ENCODE assay signal across 8 cellular contexts in genomic region chr11:17354070-17354924, GRCh38. TPM values are rescaled to one million over a fixed set of nuclear protein-coding genes. Genes with fewer than 3 reads are reported as not detected.
A peak's percentile ranks its signal among the peaks of the same experiment; 100 is the strongest.
DNase-seq lines count a peak whose midpoint lies in the region; ATAC-seq, FAIRE-seq and TF ChIP-seq lines count a peak whose summit lies in the region.

No MANE protein-coding gene starts in this region.

- no peaks in the 10 kb centered on the region for H3K27me3 ChIP-seq in thyroid gland

- H3K27ac ChIP-seq in A549: peak overlapping the region; percentile 69 to 86
- peak overlapping the region; percentile 61 for H3K27ac ChIP-seq in KOPT-K1 (ENCODE audit: low read depth, low read length, poor library complexity, severe bottlenecking)
- peak overlapping the region in 1 of 3 donors; percentile 87 for H3K27ac ChIP-seq in thyroid gland

- H3K4me1 ChIP-seq in A549 (no peaks in the 10 kb centered on the region; the same call in 2 of the 3 replicates), thyroid gland (peaks cover 3 to 9% of the 10 kb centered on the region in 2 donors)

- no peak for TF ChIP-seq EP300 in A549 (IDR thresholded peaks at IDR 0.05)

- 3% methylated on average over 9 of the region's 9 CpGs for WGBS in A549 (ENCODE audit: missing lambda C conversion rate)
- 15 to 25% methylated on average over 9 of the region's 9 CpGs for WGBS in thyroid gland, 2 donors

- in situ Hi-C loops in GM13977 (cut with MboI; ENCODE audit: low pct_unique_long_range_greater_than_20kb, low sequenced_read_pairs, unreplicated experiment): no loop called here

- POLR2A ChIA-PET in A549 (lab: Yijun Ruan, JAX): interaction anchor here (1.0 to 2.1 kb wide), 4 partner anchors 78 to 276 kb away, joined by 3 to 11 read pairs (median 4); partner anchors contain the start of genes NUCB2 and RPS13

- peaks cover 25% of the 10 kb centered on the region for H3K36me3 ChIP-seq in KOPT-K1 (ENCODE audit: insufficient read depth, low read length)
- H3K36me3 ChIP-seq in thyroid gland: no peaks in the 10 kb centered on the region

- H3K9me3 ChIP-seq in A549 (no peaks in the 10 kb centered on the region), KOPT-K1 (ENCODE audit: insufficient read depth, low read length, poor library complexity, severe bottlenecking) (peaks cover 3% of the 10 kb centered on the region), thyroid gland (no peaks in the 10 kb centered on the region)

- peaks cover 2% of the 10 kb centered on the region for H3K36me3 Mint-ChIP-seq in activated T-helper 1 cell treated with anti-CD3 and anti-CD28 coated beads, Interleukin-12 subunit alpha, Interleukin-12 subunit beta, Interleukin-2, Interleukin-4 antibody, amounts not matched to agents 30 ng/mL and 10 ng/mL and 1 ng/mL, durations not matched to agents 14 hours and 24 hours and 36 hours (ENCODE audit: low read depth)
- H3K36me3 Mint-ChIP-seq in neural crest cell (ENCODE audit: low read depth): peaks cover 28% of the 10 kb centered on the region

- peak overlapping the region; percentile 96 for H3K4me2 ChIP-seq in A549

- H3K4me3 ChIP-seq in A549: peak overlapping the region; percentile 51
- H3K4me3 ChIP-seq in fibroblast of the aortic adventitia (ENCODE audit: low read depth, low read length): peak overlapping the region; percentile 80
- H3K4me3 ChIP-seq in thyroid gland (replicated peaks in 1 of 3): peak overlapping the region in 1 of 3 donors; percentile 52

- CTCF ChIA-PET in A549 (lab: Yijun Ruan, JAX): interaction anchor here (0.7 to 5.3 kb wide), 26 partner anchors 12 to 189 kb away, joined by 3 to 48 read pairs (median 4); partner anchors contain the start of gene NUCB2

- intact Hi-C loops in activated T-helper 1 cell treated with anti-CD3 and anti-CD28 coated beads, Interleukin-12 subunit alpha, Interleukin-12 subunit beta, Interleukin-2, Interleukin-4 antibody, amounts not matched to agents 30 ng/mL and 10 ng/mL and 1 ng/mL, durations not matched to agents 14 hours and 24 hours and 36 hours (cut with micrococcal nuclease): loop anchor here (1.0 to 5.0 kb wide), 8 partner anchors 15 to 1278 kb away; partner anchors contain the start of genes C11orf58, RPS13 and SPTY2D1
- intact Hi-C loops in thyroid gland (cut with DNase I): no loop called here

- H3K4me1 Mint-ChIP-seq in activated T-helper 1 cell treated with anti-CD3 and anti-CD28 coated beads, Interleukin-12 subunit alpha, Interleukin-12 subunit beta, Interleukin-2, Interleukin-4 antibody, amounts not matched to agents 30 ng/mL and 10 ng/mL and 1 ng/mL, durations not matched to agents 14 hours and 24 hours and 36 hours (ENCODE audit: low read depth): peaks cover 40% of the 10 kb centered on the region
- peaks cover 35% of the 10 kb centered on the region for H3K4me1 Mint-ChIP-seq in neural crest cell

- FAIRE-seq in A549 (lab: Jason Lieb, UNC): no peak
- FAIRE-seq in RCC 7860 (lab: Jason Lieb, UNC): peak; percentile 23

- H3K9me3 Mint-ChIP-seq in activated T-helper 1 cell treated with anti-CD3 and anti-CD28 coated beads, Interleukin-12 subunit alpha, Interleukin-12 subunit beta, Interleukin-2, Interleukin-4 antibody, amounts not matched to agents 30 ng/mL and 10 ng/mL and 1 ng/mL, durations not matched to agents 14 hours and 24 hours and 36 hours: no peaks in the 10 kb centered on the region
- H3K9me3 Mint-ChIP-seq in neural crest cell: peaks cover 13% of the 10 kb centered on the region

- H3K27me3 Mint-ChIP-seq in activated T-helper 1 cell treated with anti-CD3 and anti-CD28 coated beads, Interleukin-12 subunit alpha, Interleukin-12 subunit beta, Interleukin-2, Interleukin-4 antibody, amounts not matched to agents 30 ng/mL and 10 ng/mL and 1 ng/mL, durations not matched to agents 14 hours and 24 hours and 36 hours (ENCODE audit: insufficient read depth): peaks cover 43% of the 10 kb centered on the region
- peaks cover 36% of the 10 kb centered on the region for H3K27me3 Mint-ChIP-seq in neural crest cell (ENCODE audit: low read depth)

- peak overlapping the region; percentile 84 for H3K27ac Mint-ChIP-seq in activated T-helper 1 cell treated with anti-CD3 and anti-CD28 coated beads, Interleukin-12 subunit alpha, Interleukin-12 subunit beta, Interleukin-2, Interleukin-4 antibody, amounts not matched to agents 30 ng/mL and 10 ng/mL and 1 ng/mL, durations not matched to agents 14 hours and 24 hours and 36 hours
- H3K27ac Mint-ChIP-seq in neural crest cell (ENCODE audit: unreplicated experiment): peak overlapping the region; percentile 96

- peak overlapping the region; percentile 93 for H3K4me3 Mint-ChIP-seq in activated T-helper 1 cell treated with anti-CD3 and anti-CD28 coated beads, Interleukin-12 subunit alpha, Interleukin-12 subunit beta, Interleukin-2, Interleukin-4 antibody, amounts not matched to agents 30 ng/mL and 10 ng/mL and 1 ng/mL, durations not matched to agents 14 hours and 24 hours and 36 hours
- H3K4me3 Mint-ChIP-seq in neural crest cell: peak overlapping the region; percentile 91

- peak in 1 of 2 experiments; percentile 44; a peak in 3 of 5 replicates for TF ChIP-seq RAD21 in A549 (conservative IDR thresholded peaks at IDR 0.05 in 1 of 2, IDR thresholded peaks at IDR 0.05 in 1 of 2)

- TF ChIP-seq CTCF in A549 (IDR thresholded peaks at IDR 0.05): peak; percentile 81
- TF ChIP-seq CTCF in GM13977 (IDR thresholded peaks at IDR 0.05; ENCODE audit: extremely low read depth, insufficient read depth, missing control alignments): peak; percentile 62
- TF ChIP-seq CTCF in fibroblast of the aortic adventitia (IDR thresholded peaks at IDR 0.05; ENCODE audit: insufficient read depth, low read length): peak; percentile 76
- peak; percentile 80 for TF ChIP-seq CTCF in neural crest cell (conservative IDR thresholded peaks at IDR 0.05)
- peak in 5 of 6 experiments; percentile 38 to 74 (median 67) for TF ChIP-seq CTCF in thyroid gland (IDR thresholded peaks at IDR 0.05)

- DNase-seq in A549 (ENCODE audit: low read depth in 1 of 2, low spot score in 1 of 2): peak; percentile 80 to 84
- peak; percentile 83 for DNase-seq in GM13977 (ENCODE audit: low spot score)
- peak; percentile 44 for DNase-seq in RCC 7860 (ENCODE audit: low spot score)
- DNase-seq in activated T-helper 1 cell treated with anti-CD3 and anti-CD28 coated beads, Interleukin-12 subunit alpha, Interleukin-12 subunit beta, Interleukin-2, Interleukin-4 antibody, amounts not matched to agents 30 ng/mL and 10 ng/mL and 1 ng/mL, durations not matched to agents 14 hours and 24 hours and 36 hours (ENCODE audit: low spot score): peak; percentile 56
- DNase-seq in fibroblast of the aortic adventitia (ENCODE audit: low read depth): peak; percentile 81
- peak; percentile 72 for DNase-seq in neural crest cell (ENCODE audit: low read depth, low spot score)
- peak; percentile 68 to 69 for DNase-seq in thyroid gland

- peak in 1 of 2 experiments; percentile 55; a peak in 3 of 6 replicates for ATAC-seq in A549

- no peak for TF ChIP-seq POLR2A in A549 (IDR thresholded peaks at IDR 0.05; ENCODE audit: low read length)
- TF ChIP-seq POLR2A in thyroid gland (IDR thresholded peaks at IDR 0.05): no peak

TF ChIP-seq in A549, 52 proteins besides CTCF, POLR2A, EP300 and RAD21:
- TF ChIP-seq ESRRA (IDR thresholded peaks at IDR 0.05; ENCODE audit: borderline replicate concordance, low read length) (peak; percentile 50; the same call in 1 of the 2 replicates), CBX8 (IDR thresholded peaks at IDR 0.05) (no peak)

RNA-seq across cellular contexts. Expression of gene NCR3LG1, which starts 2.7 kb away (rescaled TPM):
- 2.4 and 3.3 TPM in 2 replicates for polyA plus RNA-seq in A549 (2011; rRNA removed)
- polyA plus RNA-seq in A549 (2012; cell fraction: cytosol; rRNA removed): 0.20 and 0.25 TPM in 2 replicates
- 0.62 and 0.86 TPM in 2 replicates for polyA plus RNA-seq in A549 (2012; cell fraction: nucleus; rRNA removed)
- 1.1 to 1.4 TPM (median 1.3 TPM) in 3 replicates for polyA plus RNA-seq in A549 (2017; fragmentation: RNase III; extraction: RNeasy Plus Mini Kit Qiagen cat#74134 plus additional on column Dnase treatment)
- polyA minus RNA-seq in A549 (2011; rRNA and poly(A)+ RNA removed): 5.1 and 5.8 TPM in 2 replicates
- total RNA-seq in activated T-helper 1 cell treated with anti-CD3 and anti-CD28 coated beads, Interleukin-12 subunit alpha, Interleukin-12 subunit beta, Interleukin-2, Interleukin-4 antibody, amounts not matched to agents 30 ng/mL and 10 ng/mL and 1 ng/mL, durations not matched to agents 14 hours and 24 hours and 36 hours: 8.2 and 8.6 TPM in 2 replicates
- total RNA-seq in fibroblast of the aortic adventitia (ENCODE audit: low replicate concordance): 4.6 and 11.7 TPM in 2 replicates
- 18.8 and 20.9 TPM in 2 replicates for total RNA-seq in neural crest cell
- total RNA-seq in thyroid gland: 1 to 10 TPM; 2.8 to 7.8 (median 7.2) TPM

RNA-seq across cellular contexts. Expression of gene KCNJ11, which starts 34.2 kb away (rescaled TPM):
- polyA plus RNA-seq in A549 (2011; rRNA removed) (0.18 and 0.29 TPM in 2 replicates), A549 (2017; fragmentation: RNase III; extraction: RNeasy Plus Mini Kit Qiagen cat#74134 plus additional on column Dnase treatment) (0.41 to 0.69 TPM (median 0.53 TPM) in 3 replicates)
- polyA plus RNA-seq in A549 (2012; cell fraction: cytosol; rRNA removed): 0.28 and 0.54 TPM in 2 replicates
- 0.71 and 0.89 TPM in 2 replicates for polyA plus RNA-seq in A549 (2012; cell fraction: nucleus; rRNA removed)
- polyA minus RNA-seq in A549 (2011; rRNA and poly(A)+ RNA removed): 0.58 and 0.63 TPM in 2 replicates
- 1.4 and 1.6 TPM in 2 replicates for total RNA-seq in activated T-helper 1 cell treated with anti-CD3 and anti-CD28 coated beads, Interleukin-12 subunit alpha, Interleukin-12 subunit beta, Interleukin-2, Interleukin-4 antibody, amounts not matched to agents 30 ng/mL and 10 ng/mL and 1 ng/mL, durations not matched to agents 14 hours and 24 hours and 36 hours
- total RNA-seq in fibroblast of the aortic adventitia (ENCODE audit: low replicate concordance) (not detected in 2 replicates), neural crest cell (2.3 TPM in 2 replicates), thyroid gland (10 to 100 TPM in 3 of 4 donors, 1 to 10 TPM in 1; 7.3 to 18.9 (median 15.9) TPM)
